In genomic region chr17:42845918-42846593, GRCh38 we compare ENCODE assay signal across 1 cellular context.
A peak's percentile ranks its signal among the peaks of the same experiment; 100 is the strongest.
TF ChIP-seq lines count a peak whose summit lies in the region.

No MANE protein-coding gene starts in this region.

TF ChIP-seq in GM12878, 131 proteins besides CTCF, POLR2A, EP300 and RAD21:
- TF ChIP-seq RELB (IDR thresholded peaks at IDR 0.05; ENCODE audit: low read depth) = no peak
- no peak for TF ChIP-seq SRF (IDR thresholded peaks at IDR 0.05; ENCODE audit: low read depth in 2 of 2, low read length in 2 of 2)
- no peak for TF ChIP-seq JUNB (IDR thresholded peaks at IDR 0.05)
- TF ChIP-seq MEF2B (IDR thresholded peaks at IDR 0.05; ENCODE audit: partially characterized antibody, poor library complexity, severe bottlenecking) = no peak
- TF ChIP-seq PML (IDR thresholded peaks at IDR 0.05; ENCODE audit: low read length) = no peak
- TF ChIP-seq CREB1 (IDR thresholded peaks at IDR 0.05; ENCODE audit: low read depth) = 0 out of 2 replicates have a peak, but pooled peaks have one; percentile 6
- no peak for TF ChIP-seq E2F4 (IDR thresholded peaks at IDR 0.05; ENCODE audit: low read depth, low read length)
- no peak for TF ChIP-seq PBX3 (IDR thresholded peaks at IDR 0.05; ENCODE audit: insufficient replicate concordance, low read depth, low read length)
- TF ChIP-seq ASH2L (IDR thresholded peaks at IDR 0.05; ENCODE audit: borderline replicate concordance, low read depth) = no peak
